Comparison of ENCODE assay signal across 9 cellular contexts in the genomic region with DNA sequence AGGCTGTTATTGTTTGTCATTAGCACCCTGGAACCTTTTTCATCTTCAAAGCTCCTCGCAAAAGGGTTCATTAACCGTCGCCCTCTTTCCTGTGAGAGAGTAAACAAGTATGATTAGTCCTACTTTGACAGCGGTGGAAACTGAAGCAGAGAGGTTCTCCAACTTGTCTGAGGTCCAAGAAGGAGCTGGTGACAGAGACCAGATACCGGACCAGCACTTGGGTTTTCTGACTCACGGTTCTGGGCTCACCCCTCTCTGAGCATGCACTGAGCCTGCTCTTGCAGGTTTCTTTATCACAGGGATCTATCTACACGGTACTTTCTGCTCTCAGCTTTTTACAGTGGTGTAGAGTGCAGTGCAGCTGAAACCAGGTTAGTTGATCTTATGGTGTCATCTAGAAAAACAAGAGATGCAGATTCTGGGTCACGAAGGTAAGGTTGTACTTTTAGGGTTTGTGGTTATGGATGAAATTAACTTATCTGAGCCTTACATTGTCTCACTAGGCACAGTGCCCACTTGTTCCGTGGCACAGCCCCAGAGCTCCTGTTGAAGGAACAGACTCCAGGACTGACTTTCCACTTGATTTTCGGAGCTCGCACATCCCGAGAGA.
DNase-seq lines count a peak whose midpoint lies in the region; TF ChIP-seq lines count a peak whose summit lies in the region.
"Had no signal": no experiment of that assay in that cellular context is flagged by ENCODE, and none has a peak within 500 bp of the region (broad histone marks: within the 10 kb centered on the region; RNA-seq: fewer than 3 reads in every experiment).

No MANE protein-coding gene starts in this region.

- H3K27ac Mint-ChIP-seq in activated naive CD8-positive, alpha-beta T cell treated with anti-CD3 and anti-CD28 coated beads for 36 hours = peak overlapping the region; percentile 96

- H3K4me1 ChIP-seq in MM.1S (ENCODE audit: low read length) (peaks cover 35% of the 10 kb centered on the region), mucosa of rectum (ENCODE audit: control insufficient read depth in 2 of 2, insufficient read depth in 2 of 2, low read length in 2 of 2) (peaks cover 3 to 10% of the 10 kb centered on the region in 2 donors), suprapubic skin (peaks cover 38% of the 10 kb centered on the region)
- H3K4me1 ChIP-seq: A549 had no signal

- no peak overlapping the region for H2AFZ ChIP-seq in MM.1S (ENCODE audit: low read length)

- H3K9me3 ChIP-seq in MM.1S (replicated peaks; ENCODE audit: insufficient read depth, low read length) (no peaks in the 10 kb centered on the region), mucosa of rectum (ENCODE audit: control insufficient read depth in 2 of 2, low read length in 2 of 2) (no peaks in the 10 kb centered on the region), suprapubic skin (no peaks in the 10 kb centered on the region)
- H3K9me3 ChIP-seq: A549 had no signal

- H3F3A ChIP-seq in MM.1S (ENCODE audit: insufficient read depth, low read length) = peaks cover 12% of the 10 kb centered on the region

- H3K36me3 ChIP-seq in MM.1S (replicated peaks; ENCODE audit: insufficient read depth, low read length) (no peaks in the 10 kb centered on the region; the same call in 1 of the 2 replicates), mucosa of rectum (ENCODE audit: control insufficient read depth in 2 of 2, insufficient read depth in 2 of 2, low read length in 2 of 2) (peaks cover 0 to 4% of the 10 kb centered on the region in 2 donors), suprapubic skin (peaks cover 8% of the 10 kb centered on the region)

- no peak for TF ChIP-seq EP300 in suprapubic skin (IDR thresholded peaks at IDR 0.05)

- H3K9ac ChIP-seq in MM.1S (ENCODE audit: low read length) (no peak overlapping the region), mucosa of rectum (ENCODE audit: low read depth in 1 of 2, low read length in 2 of 2) (peak overlapping the region; percentile 32 to 48)

- H3K27me3 ChIP-seq in MM.1S (replicated peaks; ENCODE audit: insufficient read depth, low read length) (no peaks in the 10 kb centered on the region), mucosa of rectum (ENCODE audit: control insufficient read depth in 2 of 2, insufficient read depth in 2 of 2, low read length in 2 of 2) (no peaks in the 10 kb centered on the region), suprapubic skin (no peaks in the 10 kb centered on the region)

- H3K9me2 ChIP-seq in MM.1S (replicated peaks; ENCODE audit: insufficient read depth, low read length) = no peaks in the 10 kb centered on the region

- H3K4me2 ChIP-seq in MM.1S (ENCODE audit: low read depth, low read length) = peak overlapping the region; percentile 86
- H3K4me2 ChIP-seq: A549 had no signal

- no peak for TF ChIP-seq POLR2A in suprapubic skin (IDR thresholded peaks at IDR 0.05)

- 31% methylated on average over 12 of the region's 12 CpGs for WGBS in suprapubic skin

- H3K9me3 Mint-ChIP-seq in activated naive CD8-positive, alpha-beta T cell treated with anti-CD3 and anti-CD28 coated beads for 36 hours = peaks cover 5% of the 10 kb centered on the region

- H3K4me3 Mint-ChIP-seq in activated naive CD8-positive, alpha-beta T cell treated with anti-CD3 and anti-CD28 coated beads for 36 hours = peak overlapping the region; percentile 86

- no peaks in the 10 kb centered on the region for H4K20me1 ChIP-seq in MM.1S (ENCODE audit: insufficient read depth, low read length)

- H3K27me3 Mint-ChIP-seq in activated naive CD8-positive, alpha-beta T cell treated with anti-CD3 and anti-CD28 coated beads for 36 hours = no peaks in the 10 kb centered on the region

- H3K79me2 ChIP-seq in MM.1S (ENCODE audit: low read length) = peaks cover 85% of the 10 kb centered on the region

- no peak overlapping the region for H3K4me3 ChIP-seq in MM.1S (ENCODE audit: low read length)
- peak overlapping the region; percentile 1 to 62 for H3K4me3 ChIP-seq in mucosa of rectum (ENCODE audit: low read length in 2 of 2)
- H3K4me3 ChIP-seq in suprapubic skin = peak overlapping the region; percentile 22
- H3K4me3 ChIP-seq: A549 had no signal

- TF ChIP-seq CTCF in MM.1S (IDR thresholded peaks at IDR 0.05; ENCODE audit: low read length) = no peak
- no peak for TF ChIP-seq CTCF in suprapubic skin (IDR thresholded peaks at IDR 0.05)

- peaks cover 59% of the 10 kb centered on the region for H3K36me3 Mint-ChIP-seq in activated naive CD8-positive, alpha-beta T cell treated with anti-CD3 and anti-CD28 coated beads for 36 hours

- DNase-seq in activated naive CD4-positive, alpha-beta T cell treated with Interleukin-2 at 50 U/mL for 16 hours = peak; percentile 87
- no peak for DNase-seq in activated naive CD4-positive, alpha-beta T cell (lab: John Stamatoyannopoulos, UW)
- DNase-seq in MM.1S (no peak), suprapubic skin (ENCODE audit: low spot score in 2 of 2) (no peak), NCI-H774 (lab: John Stamatoyannopoulos, UW) (no peak), kidney tubule cell (ENCODE audit: low spot score) (no peak)
- DNase-seq in activated naive CD8-positive, alpha-beta T cell treated with anti-CD3 and anti-CD28 coated beads for 36 hours = peak; percentile 79

- H3K27ac ChIP-seq in MM.1S (ENCODE audit: low read length) = peak overlapping the region; percentile 100
- H3K27ac ChIP-seq in mucosa of rectum (ENCODE audit: low read depth in 2 of 2, low read length in 2 of 2) = peak overlapping the region; percentile 88
- peak overlapping the region; percentile 88 for H3K27ac ChIP-seq in suprapubic skin
- H3K27ac ChIP-seq: A549 had no signal

- peaks cover 86% of the 10 kb centered on the region for H3K4me1 Mint-ChIP-seq in activated naive CD8-positive, alpha-beta T cell treated with anti-CD3 and anti-CD28 coated beads for 36 hours

Comparison
In these comparisons a context has a peak if more than half of its experiments do, and no peak if none do; other contexts are left out.
1. DNase-seq: peak in activated naive CD4-positive, alpha-beta T cell treated with Interleukin-2 at 50 U/mL for 16 hours (single experiment) and activated naive CD8-positive, alpha-beta T cell treated with anti-CD3 and anti-CD28 coated beads for 36 hours (single experiment); none in activated naive CD4-positive, alpha-beta T cell (0 of 4), MM.1S (single experiment), suprapubic skin (0 of 2), NCI-H774 (single experiment) and kidney tubule cell (single experiment).
2. Peak in every context shown above with its lines, with median percentiles within 50 percentile points of each other: H3K27ac ChIP-seq.